In genomic region chr16:22189473-22190168, GRCh38 we compare ENCODE assay signal across 8 cellular contexts. TPM values are rescaled to one million over a fixed set of nuclear protein-coding genes. Genes with fewer than 3 reads are reported as not detected.
A peak's percentile ranks its signal among the peaks of the same experiment; 100 is the strongest.
DNase-seq lines count a peak whose midpoint lies in the region; ATAC-seq and TF ChIP-seq lines count a peak whose summit lies in the region.

No MANE protein-coding gene starts in this region.

- H3K4me3 ChIP-seq in AG04449 (ENCODE audit: low read depth, low read length) (peak overlapping the region; percentile 70), esophagus squamous epithelium (peak overlapping the region; percentile 62 to 76 (median 72)), neutrophil (ENCODE audit: low read depth in 1 of 2, low read length in 1 of 2) (peak overlapping the region; percentile 87 to 90), thyroid gland (replicated peaks in 1 of 3) (peak overlapping the region; percentile 8 to 68 (median 40))

- H3K27me3 ChIP-seq in esophagus squamous epithelium (no peaks in the 10 kb centered on the region), neutrophil (no peaks in the 10 kb centered on the region), thyroid gland (no peaks in the 10 kb centered on the region)

- TF ChIP-seq CTCF in AG04449 (IDR thresholded peaks at IDR 0.05; ENCODE audit: insufficient read depth, low read length, missing control alignments) (no peak), esophagus squamous epithelium (IDR thresholded peaks at IDR 0.05) (peak in 1 of 6 experiments; percentile 2), neutrophil (IDR thresholded peaks at IDR 0.05) (no peak), thyroid gland (IDR thresholded peaks at IDR 0.05) (peak in 1 of 6 experiments; percentile 8)

- peaks cover 19 to 49% (median 28%) of the 10 kb centered on the region in 3 donors for H3K4me1 ChIP-seq in esophagus squamous epithelium
- H3K4me1 ChIP-seq in neutrophil (ENCODE audit: control insufficient read depth in 1 of 2, insufficient read depth in 1 of 2, low read depth in 1 of 2, low read length in 1 of 2): peaks cover 28 to 30% of the 10 kb centered on the region in 2 experiments
- peaks cover 20 to 28% of the 10 kb centered on the region in 2 donors for H3K4me1 ChIP-seq in thyroid gland

- CTCF ChIA-PET in AG04449 (lab: Yijun Ruan, JAX) (interaction anchor here (0.7 to 11.8 kb wide), 33 partner anchors 9 to 532 kb away, joined by 3 to 272 read pairs (median 8); partner anchors contain the start of genes MOSMO, PDZD9, POLR3E and UQCRC2), HEK293T (lab: Yijun Ruan, JAX) (interaction anchor here (1.3 to 1.8 kb wide), 4 partner anchors 91 to 187 kb away, joined by 4 to 9 read pairs (median 7); no protein-coding TSS in a partner anchor)

- TF ChIP-seq POLR2A in esophagus squamous epithelium (IDR thresholded peaks at IDR 0.05) (no peak), thyroid gland (IDR thresholded peaks at IDR 0.05) (no peak)

- POLR2A ChIA-PET in AG04449 (lab: Yijun Ruan, JAX) (interaction anchor here (1.4 kb wide), 1 partner anchor 188 kb away, joined by 4 read pairs; no protein-coding TSS in a partner anchor), HEK293T (lab: Yijun Ruan, JAX) (no interaction called here)

- H3K36me3 ChIP-seq in esophagus squamous epithelium (no peaks in the 10 kb centered on the region), neutrophil (no peaks in the 10 kb centered on the region), thyroid gland (no peaks in the 10 kb centered on the region)

- H3K27ac ChIP-seq in esophagus squamous epithelium (peak overlapping the region; percentile 96 to 99 (median 98)), neutrophil (peak overlapping the region; percentile 94), thyroid gland (peak overlapping the region; percentile 64 to 98 (median 91))

- intact Hi-C loops in esophagus squamous epithelium (cut with DNase I) (loop anchor here (5.0 to 10.0 kb wide), 2 partner anchors 195 to 242 kb away; no protein-coding TSS in a partner anchor), thyroid gland (cut with DNase I) (loop anchor here (5.0 to 10.0 kb wide), 2 partner anchors 95 to 187 kb away; partner anchors contain the start of genes PDZD9 and VWA3A)

- 1 to 4% methylated on average over 20 to 27 of the region's 27 CpGs for WGBS in esophagus squamous epithelium, 2 donors
- 2 to 3% methylated on average over 27 of the region's 27 CpGs for WGBS in thyroid gland, 2 donors

- DNase-seq in AG04449 (ENCODE audit: low read depth, low spot score) (no peak), M059J (ENCODE audit: low read depth) (peak; percentile 49), esophagus squamous epithelium (lab: John Stamatoyannopoulos, UW) (peak; percentile 51), thyroid gland (peak; percentile 81), HEK293T (ENCODE audit: extremely low spot score) (no peak)
- DNase-seq in activated CD8-positive, alpha-beta memory T cell treated with anti-CD3 and anti-CD28 coated beads, Interleukin-2, amount 50 U/mL, for 24 hours (ENCODE audit: extremely low read depth): peak; percentile 69

- H3K9me3 ChIP-seq in esophagus squamous epithelium (no peaks in the 10 kb centered on the region), neutrophil (no peaks in the 10 kb centered on the region), thyroid gland (no peaks in the 10 kb centered on the region)

- ATAC-seq in GM19025 (IDR thresholded peaks at IDR 0.05; ENCODE audit: low read depth, unreplicated experiment): peak; percentile 13

TF ChIP-seq in HEK293T, 16 proteins besides CTCF, POLR2A, EP300 and RAD21:
- TF ChIP-seq ZNF384 (IDR thresholded peaks at IDR 0.05) (no peak), CTBP1 (IDR thresholded peaks at IDR 0.05; ENCODE audit: borderline replicate concordance) (no peak), LEF1 (IDR thresholded peaks at IDR 0.05; ENCODE audit: borderline replicate concordance) (no peak), PKNOX1 (IDR thresholded peaks at IDR 0.05) (no peak), HDGF (IDR thresholded peaks at IDR 0.05; ENCODE audit: borderline replicate concordance) (no peak), BHLHE40 (IDR thresholded peaks at IDR 0.05; ENCODE audit: borderline replicate concordance) (no peak), FOXK2 (IDR thresholded peaks at IDR 0.05) (no peak), TARDBP (IDR thresholded peaks at IDR 0.05) (no peak), ELF4 (IDR thresholded peaks at IDR 0.05) (no peak), FOXA1 (IDR thresholded peaks at IDR 0.05) (no peak), L3MBTL2 (conservative IDR thresholded peaks at IDR 0.05) (no peak), FOXM1 (IDR thresholded peaks at IDR 0.05; ENCODE audit: borderline replicate concordance) (no peak), SP1 (IDR thresholded peaks at IDR 0.05) (no peak), NFRKB (IDR thresholded peaks at IDR 0.05) (no peak), ARNT (IDR thresholded peaks at IDR 0.05) (no peak), SUZ12 (IDR thresholded peaks at IDR 0.05) (no peak)

RNA-seq across cellular contexts. Expression of gene EEF2K, which starts 16.5 kb away (rescaled TPM):
- 10.4 and 19.1 TPM in 2 replicates for total RNA-seq in M059J (2014; rRNA removed; shearing (Covaris generic))
- total RNA-seq in esophagus squamous epithelium: 10 to 100 TPM; 10.6 to 26.9 (median 16.2) TPM
- total RNA-seq in thyroid gland: 10 to 100 TPM; 15.6 to 21.3 (median 19.9) TPM

RNA-seq across cellular contexts. Expression of gene SDR42E2, which starts 27.3 kb away (rescaled TPM):
- total RNA-seq in M059J (2014; rRNA removed; shearing (Covaris generic)): not detected in 2 replicates
- total RNA-seq in esophagus squamous epithelium (not detected), thyroid gland (not detected)

Comparison
In these comparisons a context has a peak if more than half of its experiments do, and no peak if none do; other contexts are left out.
1. DNase-seq: peak in M059J (single experiment), activated CD8-positive, alpha-beta memory T cell treated with anti-CD3 and anti-CD28 coated beads, Interleukin-2, amount 50 U/mL, for 24 hours (single experiment), esophagus squamous epithelium (single experiment) and thyroid gland (2 of 2); none in AG04449 (single experiment) and HEK293T (single experiment).
2. Peak in every context shown above with its lines, with median percentiles within 50 percentile points of each other: H3K4me3 ChIP-seq and H3K27ac ChIP-seq.